17 cellular contexts compared by ENCODE assay signal in the genomic region with DNA sequence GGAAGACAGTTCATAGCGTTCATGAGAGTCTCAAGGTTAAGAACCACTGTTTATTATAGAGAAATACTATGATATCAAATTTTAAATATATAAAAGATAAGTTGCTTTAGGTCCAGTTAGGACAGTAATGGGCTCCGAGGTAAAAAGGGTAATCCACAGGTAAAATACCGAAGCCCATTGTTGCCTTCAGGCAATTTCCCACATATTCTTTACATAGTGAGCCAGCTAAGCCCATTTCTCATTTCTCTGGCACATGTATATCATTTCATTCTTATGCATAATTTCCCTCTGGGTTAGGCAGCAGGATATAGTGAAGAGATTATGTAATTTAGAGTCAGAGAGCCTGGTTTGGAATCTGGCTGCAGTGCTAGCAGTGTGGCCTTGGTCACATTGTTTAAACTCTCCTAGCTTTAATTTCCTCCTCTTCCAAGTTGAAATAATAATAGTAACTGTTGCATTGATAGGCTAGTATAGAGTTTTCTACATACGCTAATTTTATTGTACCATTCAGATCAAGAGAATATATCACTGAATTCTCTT. TPM values are rescaled to one million over a fixed set of nuclear protein-coding genes. Genes with fewer than 3 reads are reported as not detected.
DNase-seq lines count a peak whose midpoint lies in the region; ATAC-seq, FAIRE-seq and TF ChIP-seq lines count a peak whose summit lies in the region.
"Had no signal": no experiment of that assay in that cellular context is flagged by ENCODE, and none has a peak within 500 bp of the region (broad histone marks: within the 10 kb centered on the region; RNA-seq: fewer than 3 reads in every experiment).

No MANE protein-coding gene starts in this region.

- 60 to 69% methylated on average over 4 of the region's 4 CpGs for WGBS in pancreas, 2 donors

- H3K27me3 ChIP-seq in A673 (replicated peaks; ENCODE audit: insufficient read depth, low read depth, low read length, poor library complexity) (no peaks in the 10 kb centered on the region), pancreas (no peaks in the 10 kb centered on the region)

- peaks cover 3 to 4% of the 10 kb centered on the region in 2 donors for H3K27me3 Mint-ChIP-seq in T-cell

- no TSS peak for BruUV-seq in A673 (replicated peaks; lab: Mats Ljungman, UMichigan)

- H3K4me1 ChIP-seq in A673 (ENCODE audit: insufficient read depth, low read length, poor library complexity, severe bottlenecking) (peaks cover 25% of the 10 kb centered on the region), pancreas (peaks cover 12 to 17% (median 14%) of the 10 kb centered on the region in 3 donors)
- H3K4me1 ChIP-seq: Caco-2 had no signal

- peaks cover 11% of the 10 kb centered on the region for H3K9me3 ChIP-seq in A673 (ENCODE audit: low read depth, low read length, poor library complexity, severe bottlenecking)
- no peaks in the 10 kb centered on the region for H3K9me3 ChIP-seq in pancreas
- H3K9me3 ChIP-seq: Caco-2 had no signal

- H3K9me3 Mint-ChIP-seq in T-cell = no peaks in the 10 kb centered on the region
- H3K9me3 Mint-ChIP-seq: GM23338 had no signal

- intact Hi-C loops in A673 (cut with micrococcal nuclease; ENCODE audit: unreplicated experiment) = no loop called here
- intact Hi-C loops in pancreas (cut with DNase I) = no loop called here

- H3K4me3 Mint-ChIP-seq in T-cell = no peak overlapping the region
- H3K4me3 Mint-ChIP-seq: CD8-positive, alpha-beta memory T cell; GM23338 had no signal

- POLR2A ChIA-PET in A673 (lab: Charles Lee; ENCODE audit: low non-redundant PET) = no interaction called here
- POLR2A ChIA-PET in T-cell (lab: Charles Lee) = no interaction called here

- H3K27ac Mint-ChIP-seq in T-cell = no peak overlapping the region
- H3K27ac Mint-ChIP-seq: CD8-positive, alpha-beta memory T cell; GM23338 had no signal

- H3K27ac ChIP-seq in A673 (ENCODE audit: low read depth, low read length, poor library complexity, severe bottlenecking) (peak overlapping the region; percentile 72), pancreas (peak overlapping the region in 2 of 4 donors; percentile 60 to 67)

- TF ChIP-seq CTCF in A673 (conservative IDR thresholded peaks at IDR 0.05; ENCODE audit: low read depth, low read length) = no peak
- no peak for TF ChIP-seq CTCF in pancreas (IDR thresholded peaks at IDR 0.05)

- ATAC-seq in pancreas (peak; percentile 41 to 79 (median 63)), HG03108 (IDR thresholded peaks at IDR 0.05; ENCODE audit: unreplicated experiment) (no peak), T-cell (replicated peaks in 1 of 4) (no peak)
- ATAC-seq: GM23338 had no signal

- H3K4me3 ChIP-seq in A673 (ENCODE audit: low read depth, low read length, poor library complexity, severe bottlenecking) (no peak overlapping the region), pancreas (no peak overlapping the region)
- H3K4me3 ChIP-seq: GM23338 had no signal

- no peaks in the 10 kb centered on the region for H3K36me3 Mint-ChIP-seq in T-cell

- CTCF ChIA-PET in A673 (lab: Charles Lee) = no interaction called here
- CTCF ChIA-PET in T-cell (lab: Charles Lee) = interaction anchor here in 1 of 2 donors (0.6 kb wide), 1 partner anchor 161 kb away, joined by 3 read pairs; no protein-coding TSS in a partner anchor

- H3K4me1 Mint-ChIP-seq in T-cell = peaks cover 0 to 7% (median 5%) of the 10 kb centered on the region in 3 donors
- H3K4me1 Mint-ChIP-seq: CD8-positive, alpha-beta memory T cell had no signal

- no peak for FAIRE-seq in pancreas (lab: Jason Lieb, UNC)
- FAIRE-seq: A204.1 had no signal

- DNase-seq in A673 (ENCODE audit: low spot score) = peak; percentile 53
- DNase-seq in NCI-H446 treated with DMSO at 0.1 percent for 48 hours (lab: John Stamatoyannopoulos, UW) = peak; percentile 50
- DNase-seq in cerebellar cortex (ENCODE audit: low spot score) = peak; percentile 9
- no peak for DNase-seq in pancreas
- no peak for DNase-seq in T-cell
- no peak for DNase-seq in activated CD8-positive, alpha-beta memory T cell treated with anti-CD3 and anti-CD28 coated beads, Interleukin-2, amount 50 U/mL, for 48 hours
- DNase-seq: Caco-2; CD8-positive, alpha-beta memory T cell; DND-41; GF-D8; H7; IMR-90 had no signal

- H3K36me3 ChIP-seq in A673 (ENCODE audit: insufficient read depth, low read length, poor library complexity, severe bottlenecking) = no peaks in the 10 kb centered on the region
- no peaks in the 10 kb centered on the region for H3K36me3 ChIP-seq in pancreas

RNA-seq across cellular contexts. Expression of a gene that starts 7.6 kb away (rescaled TPM):
- total RNA-seq in A673 (2021) (not detected in 2 replicates), pancreas (1 to 10 TPM in 1 of 6 donors, under 1 TPM in 5; 0.08 to 2.2 (median 0.41) TPM), T-cell (1 to 10 TPM; 3.4 to 9.3 (median 4.3) TPM)
- polyA plus RNA-seq in pancreas = under 1 TPM; 0.19 to 0.73 TPM
- total RNA-seq: GM23338, H7, IMR-90 had no signal
- polyA plus RNA-seq: AG04450; BJ; CD8-positive, alpha-beta memory T cell; GM23338; IMR-90 had no signal

Comparison
In these comparisons a context has a peak if more than half of its experiments do, and no peak if none do; other contexts are left out.
1. DNase-seq: peak in A673 (single experiment), NCI-H446 treated with DMSO at 0.1 percent for 48 hours (single experiment) and cerebellar cortex (single experiment); none in pancreas (0 of 6), T-cell (0 of 34) and activated CD8-positive, alpha-beta memory T cell treated with anti-CD3 and anti-CD28 coated beads, Interleukin-2, amount 50 U/mL, for 48 hours (single experiment).
2. ATAC-seq: peak in pancreas (4 of 4); none in HG03108 (single experiment) and T-cell (0 of 4).